9 cellular contexts compared by ENCODE assay signal in genomic region chr2:118834901-118835738, GRCh38. TPM values are rescaled to one million over a fixed set of nuclear protein-coding genes. Genes with fewer than 3 reads are reported as not detected.
DNase-seq lines count a peak whose midpoint lies in the region; FAIRE-seq and TF ChIP-seq lines count a peak whose summit lies in the region.
"Had no signal": no experiment of that assay in that cellular context is flagged by ENCODE, and none has a peak within 500 bp of the region (broad histone marks: within the 10 kb centered on the region; RNA-seq: fewer than 3 reads in every experiment).

No MANE protein-coding gene starts in this region.

- peak overlapping the region; percentile 93 for H3K4me3 ChIP-seq in ACC112 (ENCODE audit: low read depth, low read length)
- H3K4me3 ChIP-seq in endothelial cell of umbilical vein (replicated peaks in 1 of 3; ENCODE audit: insufficient read depth in 1 of 3, low read depth in 1 of 3, low read length in 3 of 3): no peak overlapping the region

- CTCF ChIA-PET in endothelial cell of umbilical vein (lab: Charles Lee): no interaction called here

- no peaks in the 10 kb centered on the region for H3K36me3 Mint-ChIP-seq in IgD-negative memory B cell
- H3K36me3 Mint-ChIP-seq in nephron (ENCODE audit: low read depth): no peaks in the 10 kb centered on the region
- H3K36me3 Mint-ChIP-seq: activated CD8-positive, alpha-beta memory T cell treated with anti-CD3 and anti-CD28 coated beads, Interleukin-2, amount 10 ng/mL, durations not matched to agents 7 days and 5 days had no signal

- H2AFZ ChIP-seq in ACC112 (ENCODE audit: low read length, unreplicated experiment) (peak overlapping the region; percentile 88), endothelial cell of umbilical vein (ENCODE audit: low read depth, low read length) (no peak overlapping the region)

- dilution Hi-C loops in endothelial cell of umbilical vein (cut with MboI; ENCODE audit: extremely low pct_ligation_motif_present, low sequenced_read_pairs): no loop called here

- no peaks in the 10 kb centered on the region for H4K20me1 ChIP-seq in endothelial cell of umbilical vein (replicated peaks; ENCODE audit: control insufficient read depth, extremely low read depth, insufficient read depth, low read length)

- no peaks in the 10 kb centered on the region for H3K36me3 ChIP-seq in ACC112 (ENCODE audit: insufficient read depth, low read length)
- no peaks in the 10 kb centered on the region for H3K36me3 ChIP-seq in endothelial cell of umbilical vein (ENCODE audit: control insufficient read depth in 2 of 2, extremely low read depth in 1 of 2, insufficient read depth in 2 of 2, low read length in 2 of 2)

- no peak overlapping the region for H3K4me2 ChIP-seq in endothelial cell of umbilical vein (ENCODE audit: insufficient read depth, low read length)

- FAIRE-seq in endothelial cell of umbilical vein (lab: Jason Lieb, UNC): no peak

- H3K27me3 Mint-ChIP-seq in IgD-negative memory B cell: peaks cover 67% of the 10 kb centered on the region
- peaks cover 100% of the 10 kb centered on the region for H3K27me3 Mint-ChIP-seq in nephron (ENCODE audit: low read depth)

- H3K79me2 ChIP-seq in ACC112 (ENCODE audit: control insufficient read depth, insufficient read depth, low read length, unreplicated experiment): peaks cover 8% of the 10 kb centered on the region
- H3K79me2 ChIP-seq in endothelial cell of umbilical vein (ENCODE audit: control insufficient read depth, insufficient read depth, low read length): no peaks in the 10 kb centered on the region

- H3K4me3 Mint-ChIP-seq in IgD-negative memory B cell (peak overlapping the region in 3 of 4 donors; percentile 48 to 73 (median 67)), nephron (peak overlapping the region; percentile 83 to 86 (median 85))
- H3K4me3 Mint-ChIP-seq: activated CD8-positive, alpha-beta memory T cell treated with anti-CD3 and anti-CD28 coated beads, Interleukin-2, amount 10 ng/mL, durations not matched to agents 7 days and 5 days had no signal

- POLR2A ChIA-PET in endothelial cell of umbilical vein (lab: Charles Lee): no interaction called here

- H3K27ac Mint-ChIP-seq in IgD-negative memory B cell (no peak overlapping the region), nephron (no peak overlapping the region)
- H3K27ac Mint-ChIP-seq: activated CD8-positive, alpha-beta memory T cell treated with anti-CD3 and anti-CD28 coated beads, Interleukin-2, amount 10 ng/mL, durations not matched to agents 7 days and 5 days had no signal

- no peaks in the 10 kb centered on the region for H3K9me1 ChIP-seq in endothelial cell of umbilical vein (replicated peaks; ENCODE audit: control insufficient read depth, extremely low read depth, insufficient read depth, low read length)

- no peaks in the 10 kb centered on the region for H3K9me3 ChIP-seq in endothelial cell of umbilical vein (replicated peaks; ENCODE audit: control insufficient read depth, insufficient read depth, low read length)

- TF ChIP-seq POLR2A in endothelial cell of umbilical vein (IDR thresholded peaks at IDR 0.05; ENCODE audit: low read depth, low read length): no peak

- DNase-seq in endothelial cell of umbilical vein (ENCODE audit: low read depth, low spot score) (no peak), caudate nucleus (lab: John Stamatoyannopoulos, UW) (no peak), activated gamma-delta T cell (lab: John Stamatoyannopoulos, UW) (no peak), NCI-H146 (lab: John Stamatoyannopoulos, UW) (no peak), hippocampal formation (lab: John Stamatoyannopoulos, UW) (no peak)
- DNase-seq: activated CD8-positive, alpha-beta memory T cell treated with anti-CD3 and anti-CD28 coated beads, Interleukin-2, amount 10 ng/mL, durations not matched to agents 7 days and 5 days had no signal

- H3K4me1 ChIP-seq in ACC112 (ENCODE audit: control insufficient read depth, insufficient read depth, low read length, unreplicated experiment): peaks cover 17% of the 10 kb centered on the region
- H3K4me1 ChIP-seq in endothelial cell of umbilical vein (ENCODE audit: control insufficient read depth, extremely low read depth, insufficient read depth, low read length): no peaks in the 10 kb centered on the region

- BruUV-seq in endothelial cell of umbilical vein (replicated peaks; lab: Mats Ljungman, UMichigan): no TSS peak

- H3K9me3 Mint-ChIP-seq in IgD-negative memory B cell (no peaks in the 10 kb centered on the region), nephron (peaks cover 3% of the 10 kb centered on the region)

- H3K9ac ChIP-seq in endothelial cell of umbilical vein (replicated peaks; ENCODE audit: extremely low read depth, insufficient read depth, low read length): no peak overlapping the region

- no peak overlapping the region for H3K27ac ChIP-seq in ACC112 (ENCODE audit: low read depth, low read length)
- H3K27ac ChIP-seq in endothelial cell of umbilical vein (ENCODE audit: insufficient read depth, low read depth, low read length): no peak overlapping the region
- H3K27ac ChIP-seq in caudate nucleus (ENCODE audit: low read depth, low read length): no peak overlapping the region

- H3K4me1 Mint-ChIP-seq in IgD-negative memory B cell (peaks cover 3 to 6% (median 6%) of the 10 kb centered on the region in 3 donors), nephron (peaks cover 15% of the 10 kb centered on the region)

- intact Hi-C loops in endothelial cell of umbilical vein (cut with micrococcal nuclease): no loop called here

- TF ChIP-seq CTCF in endothelial cell of umbilical vein (IDR thresholded peaks at IDR 0.05; ENCODE audit: extremely low read depth in 1 of 2, insufficient read depth in 1 of 2, low read depth in 1 of 2, low read length in 2 of 2) (no peak), nephron (IDR thresholded peaks at IDR 0.05; ENCODE audit: unreplicated experiment in 3 of 3) (no peak)

- H3K27me3 ChIP-seq in ACC112 (ENCODE audit: insufficient read depth, low read length) (no peaks in the 10 kb centered on the region), endothelial cell of umbilical vein (ENCODE audit: control insufficient read depth in 2 of 2, insufficient read depth in 2 of 2, low read length in 2 of 2) (peaks cover 74 to 83% of the 10 kb centered on the region in 2 experiments)

TF ChIP-seq in endothelial cell of umbilical vein, 7 proteins besides CTCF, POLR2A, EP300 and RAD21:
- peak; percentile 70 for TF ChIP-seq EZH2 (IDR thresholded peaks at IDR 0.05; ENCODE audit: borderline replicate concordance, low read depth, low read length, severe bottlenecking)
- no peak for TF ChIP-seq JUN (IDR thresholded peaks at IDR 0.05; ENCODE audit: borderline replicate concordance, insufficient read depth, insufficient read length, low read depth)

RNA-seq across cellular contexts. Expression of gene EN1, which starts 12.3 kb away (rescaled TPM):
- polyA plus RNA-seq in IgD-negative memory B cell: not detected
- not detected in 2 replicates for total RNA-seq in endothelial cell of umbilical vein
- not detected in 2 replicates for polyA plus RNA-seq in endothelial cell of umbilical vein
- polyA plus RNA-seq in endothelial cell of umbilical vein (2011; cell fraction: cytosol; rRNA removed): not detected in 2 replicates
- not detected in 2 replicates for polyA plus RNA-seq in endothelial cell of umbilical vein (2011; cell fraction: nucleus; rRNA removed)
- not detected in 2 replicates for polyA plus RNA-seq in endothelial cell of umbilical vein (2012)
- polyA minus RNA-seq in endothelial cell of umbilical vein: not detected in 2 replicates
- not detected for polyA minus RNA-seq in endothelial cell of umbilical vein (2011; cell fraction: cytosol; rRNA and poly(A)+ RNA removed)
- polyA minus RNA-seq in endothelial cell of umbilical vein (2011; cell fraction: nucleus; rRNA and poly(A)+ RNA removed): not detected in 2 replicates
- total RNA-seq: activated CD8-positive, alpha-beta memory T cell treated with anti-CD3 and anti-CD28 coated beads, Interleukin-2, amount 10 ng/mL, durations not matched to agents 7 days and 5 days had no signal
